ENCODE assay signal across 13 cellular contexts in the genomic region with DNA sequence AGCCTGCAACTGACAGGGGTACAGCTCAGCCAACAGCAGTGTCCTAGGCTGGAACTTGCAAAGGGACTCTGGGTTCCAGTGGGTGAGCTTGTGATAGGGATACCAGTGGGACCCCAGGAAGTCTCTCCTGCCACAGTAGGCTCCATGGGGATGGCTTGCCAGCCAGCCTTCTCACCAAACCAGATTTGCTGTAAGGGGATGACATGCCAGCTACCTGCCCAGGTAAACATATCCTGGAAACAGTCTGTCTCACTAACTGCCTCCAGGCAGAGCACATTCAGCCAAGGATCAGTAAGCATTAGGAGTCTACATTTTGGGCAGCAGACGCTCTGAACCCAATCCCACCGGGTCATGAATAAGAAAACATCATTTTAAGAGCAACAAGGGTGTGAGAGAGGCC. TPM values are rescaled to one million over a fixed set of nuclear protein-coding genes. Genes with fewer than 3 reads are reported as not detected.
DNase-seq lines count a peak whose midpoint lies in the region; ATAC-seq, FAIRE-seq and TF ChIP-seq lines count a peak whose summit lies in the region.
"Had no signal": no experiment of that assay in that cellular context is flagged by ENCODE, and none has a peak within 500 bp of the region (broad histone marks: within the 10 kb centered on the region; RNA-seq: fewer than 3 reads in every experiment).

No MANE protein-coding gene starts in this region.

- TF ChIP-seq POLR2A in sigmoid colon (IDR thresholded peaks at IDR 0.05): no peak

- H3F3A ChIP-seq in PC-3 (ENCODE audit: low read length, unreplicated experiment): no peaks in the 10 kb centered on the region

- H3K4me2 ChIP-seq in PC-3 (ENCODE audit: low read length): no peak overlapping the region

- no peak overlapping the region for H3K27ac ChIP-seq in PC-3 (ENCODE audit: low read length)
- no peak overlapping the region for H3K27ac ChIP-seq in foreskin keratinocyte
- H3K27ac ChIP-seq in sigmoid colon: peak overlapping the region; percentile 17 to 76 (median 70)
- H3K27ac ChIP-seq: colonic mucosa had no signal

- H3K9me3 ChIP-seq in PC-3 (ENCODE audit: low read length): no peaks in the 10 kb centered on the region
- H3K9me3 ChIP-seq in sigmoid colon: no peaks in the 10 kb centered on the region
- H3K9me3 ChIP-seq: colonic mucosa, psoas muscle had no signal

- DNase-seq in COLO668 (lab: John Stamatoyannopoulos, UW; ENCODE audit: unreplicated experiment): peak; percentile 3
- peak; percentile 47 for DNase-seq in PC-3
- peak in 1 of 2 donors; percentile 33 for DNase-seq in foreskin keratinocyte
- DNase-seq in sigmoid colon: no peak
- no peak for DNase-seq in D721Med (ENCODE audit: insufficient read length, low spot score)
- DNase-seq in omental fat pad (ENCODE audit: low spot score): no peak
- DNase-seq: activated CD8-positive, alpha-beta memory T cell treated with anti-CD3 and anti-CD28 coated beads, Interleukin-2, amount 50 U/mL, for 48 hours; NCI-H524 treated with DMSO at 0.1 percent for 48 hours; stimulated activated CD4-positive, alpha-beta T cell treated with anti-CD3 and anti-CD28 coated beads, Interleukin-2, amount 100 ng/mL, for 24 hours had no signal

- no peak for TF ChIP-seq CTCF in PC-3 (conservative IDR thresholded peaks at IDR 0.05; ENCODE audit: low read depth, low read length)
- TF ChIP-seq CTCF in foreskin keratinocyte (conservative IDR thresholded peaks at IDR 0.05): no peak
- no peak for TF ChIP-seq CTCF in sigmoid colon (IDR thresholded peaks at IDR 0.05)
- TF ChIP-seq CTCF in D721Med (IDR thresholded peaks at IDR 0.05; ENCODE audit: insufficient read depth, missing control alignments): no peak
- TF ChIP-seq CTCF in omental fat pad (IDR thresholded peaks at IDR 0.05): no peak

- H2AFZ ChIP-seq in PC-3 (ENCODE audit: low read length): no peak overlapping the region

- no TSS peak for BruUV-seq in PC-3 (replicated peaks; lab: Mats Ljungman, UMichigan)

- H3K4me3 ChIP-seq in PC-3 (ENCODE audit: low read length) (no peak overlapping the region), sigmoid colon (no peak overlapping the region)
- H3K4me3 ChIP-seq: colonic mucosa, psoas muscle had no signal

- no peak for FAIRE-seq in D721Med (lab: Jason Lieb, UNC)

- H3K9ac ChIP-seq in PC-3 (ENCODE audit: low read length): no peak overlapping the region

- no peaks in the 10 kb centered on the region for H3K79me2 ChIP-seq in PC-3 (ENCODE audit: low read length)

- intact Hi-C loops in PC-3 (cut with micrococcal nuclease): no loop called here
- intact Hi-C loops in sigmoid colon (cut with DNase I): no loop called here

- H3K36me3 ChIP-seq in PC-3 (ENCODE audit: low read depth, low read length) (no peaks in the 10 kb centered on the region), sigmoid colon (no peaks in the 10 kb centered on the region)
- H3K36me3 ChIP-seq: colonic mucosa had no signal

- no peak for TF ChIP-seq EP300 in sigmoid colon (IDR thresholded peaks at IDR 0.05)

- POLR2A ChIA-PET in PC-3 (lab: Charles Lee; ENCODE audit: unreplicated experiment): no interaction called here

- 80 to 88% methylated on average over 2 of the region's 2 CpGs for WGBS in sigmoid colon, 2 donors

- H3K9me2 ChIP-seq in PC-3 (replicated peaks; ENCODE audit: low read length): no peaks in the 10 kb centered on the region

- no peak for ATAC-seq in PC-3
- peak; percentile 50 for ATAC-seq in foreskin keratinocyte
- ATAC-seq in omental fat pad (ENCODE audit: low FRiP score): no peak
- no peak for ATAC-seq in GM19035 (IDR thresholded peaks at IDR 0.05; ENCODE audit: unreplicated experiment)
- no peak for ATAC-seq in GM19452 (IDR thresholded peaks at IDR 0.05; ENCODE audit: unreplicated experiment)

- H4K20me1 ChIP-seq in PC-3 (ENCODE audit: low read length): 0 out of 2 replicates have a peak, but pooled peaks cover 3% of the 10 kb centered on the region

- H3K4me1 ChIP-seq in PC-3 (ENCODE audit: insufficient read depth, low read length) (peaks cover 12% of the 10 kb centered on the region), foreskin keratinocyte (peaks cover 7% of the 10 kb centered on the region), sigmoid colon (peaks cover 0 to 45% (median 44%) of the 10 kb centered on the region in 4 donors)
- H3K4me1 ChIP-seq: colonic mucosa had no signal

- H3K27me3 ChIP-seq in PC-3 (ENCODE audit: low read length) (no peaks in the 10 kb centered on the region), foreskin keratinocyte (no peaks in the 10 kb centered on the region), sigmoid colon (no peaks in the 10 kb centered on the region)
- H3K27me3 ChIP-seq: colonic mucosa had no signal

- CTCF ChIA-PET in PC-3 (lab: Charles Lee): no interaction called here

RNA-seq across cellular contexts. Expression of gene SIL1, which starts 49.9 kb away (rescaled TPM):
- total RNA-seq in PC-3 (2014; rRNA removed) (7.9 and 17.2 TPM in 2 replicates), foreskin keratinocyte (32.1 and 37.9 TPM in 2 replicates), sigmoid colon (10 to 100 TPM; 23.2 to 39.2 (median 34.9) TPM), omental fat pad (10 to 100 TPM; 34.7 to 66.0 (median 38.9) TPM)
- polyA plus RNA-seq in foreskin keratinocyte (47.9 and 55.3 TPM in 2 replicates), sigmoid colon (10 to 100 TPM in 2 of 3 donors, 1 to 10 TPM in 1; 7.8 to 60.8 (median 17.3) TPM)

Comparison
In these comparisons a context has a peak if more than half of its experiments do, and no peak if none do; other contexts are left out.
1. DNase-seq: peak in COLO668 (single experiment) and PC-3 (single experiment); none in sigmoid colon (single experiment), D721Med (single experiment) and omental fat pad (single experiment).
2. H3K27ac ChIP-seq: peak in sigmoid colon (4 of 4); none in PC-3 (single experiment) and foreskin keratinocyte (single experiment).